ENCODE assay signal across 19 cellular contexts in the genomic region with DNA sequence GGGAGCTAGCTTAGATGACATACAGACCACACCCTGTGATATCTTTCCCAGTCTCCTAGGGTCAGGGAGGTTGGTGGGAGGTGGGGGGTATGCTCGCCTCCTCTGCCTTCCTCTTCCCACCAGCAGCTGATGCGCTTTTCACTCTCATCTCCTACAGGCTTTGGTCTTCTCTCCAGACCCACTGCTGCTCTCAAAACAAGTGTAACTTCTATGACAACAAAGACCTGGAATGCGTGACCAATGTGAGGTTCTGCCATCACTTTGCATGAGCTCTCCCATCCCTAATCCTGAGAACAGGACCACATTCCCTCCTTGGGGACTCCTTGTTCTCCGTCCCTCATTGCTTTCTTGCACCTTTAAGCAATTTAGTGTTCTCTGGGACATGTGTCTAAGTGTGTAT. TPM values are rescaled to one million over a fixed set of nuclear protein-coding genes. Genes with fewer than 3 reads are reported as not detected.
DNase-seq lines count a peak whose midpoint lies in the region; ATAC-seq and TF ChIP-seq lines count a peak whose summit lies in the region.
"Had no signal": no experiment of that assay in that cellular context is flagged by ENCODE, and none has a peak within 500 bp of the region (broad histone marks: within the 10 kb centered on the region; RNA-seq: fewer than 3 reads in every experiment).

No MANE protein-coding gene starts in this region.

- peaks cover 33% of the 10 kb centered on the region for H3K4me1 Mint-ChIP-seq in CD14-positive monocyte
- H3K4me1 Mint-ChIP-seq in HFFc6 (ENCODE audit: low read depth): peaks cover 29% of the 10 kb centered on the region
- H3K4me1 Mint-ChIP-seq in brain: peaks cover 29% of the 10 kb centered on the region
- H3K4me1 Mint-ChIP-seq in natural killer cell: peaks cover 5 to 24% of the 10 kb centered on the region in 2 donors

- no peak for TF ChIP-seq CTCF in CD14-positive monocyte (IDR thresholded peaks at IDR 0.05)
- TF ChIP-seq CTCF in HFFc6 (IDR thresholded peaks at IDR 0.05): no peak
- TF ChIP-seq CTCF in brain (conservative IDR thresholded peaks at IDR 0.05): no peak
- TF ChIP-seq CTCF in natural killer cell (IDR thresholded peaks at IDR 0.05): no peak

- peaks cover 0 to 2% (median 0%) of the 10 kb centered on the region in 7 donors for H3K9me3 Mint-ChIP-seq in CD14-positive monocyte
- no peaks in the 10 kb centered on the region for H3K9me3 Mint-ChIP-seq in HFFc6
- no peaks in the 10 kb centered on the region for H3K9me3 Mint-ChIP-seq in brain
- H3K9me3 Mint-ChIP-seq in natural killer cell: no peaks in the 10 kb centered on the region
- H3K9me3 Mint-ChIP-seq: activated T-cell treated with anti-CD3 and anti-CD28 coated beads, Interleukin-2, amount 50 U/mL, for 4 hours had no signal

- H3K27me3 Mint-ChIP-seq in CD14-positive monocyte (ENCODE audit: low read depth in 3 of 3): no peaks in the 10 kb centered on the region
- H3K27me3 Mint-ChIP-seq in HFFc6 (ENCODE audit: insufficient read depth): peaks cover 5% of the 10 kb centered on the region
- H3K27me3 Mint-ChIP-seq in brain: no peaks in the 10 kb centered on the region
- no peaks in the 10 kb centered on the region for H3K27me3 Mint-ChIP-seq in natural killer cell (ENCODE audit: low read depth in 2 of 2)

- intact Hi-C loops in CD14-positive monocyte (cut with micrococcal nuclease): loop anchor here (2.0 to 5.0 kb wide), 2 partner anchors 17 to 37 kb away; a partner anchor contains a TSS
- intact Hi-C loops in natural killer cell (cut with micrococcal nuclease): no loop called here

- DNase-seq in CD14-positive monocyte (ENCODE audit: low spot score) (no peak), HFFc6 (peak; percentile 39), natural killer cell (no peak), kidney glomerular epithelial cell (lab: John Stamatoyannopoulos, UW) (no peak), NCI-H2171 treated with DMSO at 0.1 percent for 48 hours (lab: John Stamatoyannopoulos, UW) (no peak)
- DNase-seq: activated CD4-positive, alpha-beta T cell treated with anti-CD3 and anti-CD28 coated beads, Interleukin-2, amount 50 U/mL, for 1 hour; activated T-cell treated with anti-CD3 and anti-CD28 coated beads, Interleukin-2, amount 50 U/mL, for 4 hours; Calu3; effector CD4-positive, alpha-beta T cell; midbrain; NCI-H2081 treated with DMSO at 0.1 percent for 48 hours; NCI-H524; stimulated activated CD4-positive, alpha-beta T cell treated with anti-CD3 and anti-CD28 coated beads, Interleukin-2, amount 100 ng/mL, for 24 hours; substantia nigra had no signal

- H3K36me3 Mint-ChIP-seq in CD14-positive monocyte (peaks cover 53 to 56% of the 10 kb centered on the region in 2 donors), HFFc6 (ENCODE audit: low read depth) (peaks cover 8% of the 10 kb centered on the region; the same call in 1 of the 2 replicates), brain (peaks cover 16% of the 10 kb centered on the region), natural killer cell (no peaks in the 10 kb centered on the region)

- H3K27ac Mint-ChIP-seq in CD14-positive monocyte: peak overlapping the region in 4 of 7 donors; percentile 21 to 91 (median 59)
- no peak overlapping the region for H3K27ac Mint-ChIP-seq in HFFc6
- H3K27ac Mint-ChIP-seq in brain: peak overlapping the region in 4 of 5 experiments; percentile 37 to 77 (median 48)
- no peak overlapping the region for H3K27ac Mint-ChIP-seq in natural killer cell
- H3K27ac Mint-ChIP-seq: GM23338 had no signal

- H3K4me3 Mint-ChIP-seq in CD14-positive monocyte: no peak overlapping the region
- H3K4me3 Mint-ChIP-seq in HFFc6: no peak overlapping the region
- H3K4me3 Mint-ChIP-seq in brain: peak overlapping the region in 4 of 5 experiments; percentile 48 to 75 (median 66)
- H3K4me3 Mint-ChIP-seq in natural killer cell: peak overlapping the region; percentile 42

- ATAC-seq in natural killer cell: no peak
- no peak for ATAC-seq in GM21529 (IDR thresholded peaks at IDR 0.05; ENCODE audit: unreplicated experiment)
- no peak for ATAC-seq in GM19452 (IDR thresholded peaks at IDR 0.05; ENCODE audit: unreplicated experiment)
- ATAC-seq: activated T-cell treated with anti-CD3 and anti-CD28 coated beads, Interleukin-2, amount 50 U/mL, for 4 hours; GM23338; SK-N-SH treated with all-trans-retinoic acid at 6 μM for 48 hours had no signal

RNA-seq across cellular contexts. Expression of a gene that starts 2.7 kb away (rescaled TPM):
- polyA plus RNA-seq in CD14-positive monocyte: 100 to 1,000 TPM; 279 to 366 TPM
- 100 to 1,000 TPM; 133 to 176 (median 155) TPM for total RNA-seq in HFFc6 (2021; fragmentation: NEBNext Ultra II Directional; extraction: Animal tissue kit (Norgen Biotek cat#: 25700))
- 89.7 TPM for polyA plus RNA-seq in brain (ENCODE audit: insufficient read depth, low read depth, low replicate concordance)
- total RNA-seq in natural killer cell: 100 to 1,000 TPM in 1 of 3 donors, 10 to 100 TPM in 2; 72.8 to 108 (median 86.8) TPM

RNA-seq across cellular contexts. Expression of a gene that starts 2.8 kb away (rescaled TPM):
- polyA plus RNA-seq in CD14-positive monocyte (under 1 TPM in 1 of 2 donors, not detected in 1; 0.14 TPM), brain (ENCODE audit: insufficient read depth, low read depth, low replicate concordance) (1.9 TPM)
- total RNA-seq in HFFc6 (2021; fragmentation: NEBNext Ultra II Directional; extraction: Animal tissue kit (Norgen Biotek cat#: 25700)): 1 to 10 TPM; 1.5 to 2.3 (median 1.9) TPM
- 1 to 10 TPM in 2 of 3 donors, under 1 TPM in 1; 0.89 to 1.4 (median 1.4) TPM for total RNA-seq in natural killer cell

RNA-seq across cellular contexts. Expression of a gene that starts 6.4 kb away (rescaled TPM):
- polyA plus RNA-seq in CD14-positive monocyte: not detected
- under 1 TPM; 0.35 to 0.74 (median 0.47) TPM for total RNA-seq in HFFc6 (2021; fragmentation: NEBNext Ultra II Directional; extraction: Animal tissue kit (Norgen Biotek cat#: 25700))
- polyA plus RNA-seq in brain (ENCODE audit: insufficient read depth, low read depth, low replicate concordance): 0.83 TPM
- total RNA-seq in natural killer cell: 1 to 10 TPM in 1 of 3 donors, not detected in 2; 1.2 TPM
- polyA plus RNA-seq: GM23338 had no signal

RNA-seq across cellular contexts. Expression of a gene that starts 12.8 kb away (rescaled TPM):
- polyA plus RNA-seq in CD14-positive monocyte: 1 to 10 TPM; 2.5 to 2.6 TPM
- 10 to 100 TPM in 4 of 6 experiments, 1 to 10 TPM in 2; 9.8 to 11.7 (median 10.3) TPM for total RNA-seq in HFFc6 (2021; fragmentation: NEBNext Ultra II Directional; extraction: Animal tissue kit (Norgen Biotek cat#: 25700))
- 10.1 TPM for polyA plus RNA-seq in brain (ENCODE audit: insufficient read depth, low read depth, low replicate concordance)
- 1 to 10 TPM in 1 of 3 donors, under 1 TPM in 2; 0.59 to 2.4 (median 0.89) TPM for total RNA-seq in natural killer cell

RNA-seq across cellular contexts. Expression of a gene that starts 18.1 kb away (rescaled TPM):
- 1 to 10 TPM; 2.9 to 3.0 TPM for polyA plus RNA-seq in CD14-positive monocyte
- total RNA-seq in HFFc6 (2021; fragmentation: NEBNext Ultra II Directional; extraction: Animal tissue kit (Norgen Biotek cat#: 25700)): 10 to 100 TPM in 5 of 6 experiments, 1 to 10 TPM in 1; 8.3 to 13.6 (median 11.1) TPM
- polyA plus RNA-seq in brain (ENCODE audit: insufficient read depth, low read depth, low replicate concordance): 65.5 TPM
- 1 to 10 TPM in 2 of 3 donors, under 1 TPM in 1; 0.63 to 3.5 (median 3.2) TPM for total RNA-seq in natural killer cell

Comparison
In these comparisons a context has a peak if more than half of its experiments do, and no peak if none do; other contexts are left out.
1. H3K27ac Mint-ChIP-seq: peak in CD14-positive monocyte (4 of 7) and brain (4 of 5); none in HFFc6 (single experiment) and natural killer cell (0 of 2).
2. H3K4me3 Mint-ChIP-seq: peak in brain (4 of 5) and natural killer cell (single experiment); none in CD14-positive monocyte (0 of 2) and HFFc6 (single experiment).